In the genomic region with DNA sequence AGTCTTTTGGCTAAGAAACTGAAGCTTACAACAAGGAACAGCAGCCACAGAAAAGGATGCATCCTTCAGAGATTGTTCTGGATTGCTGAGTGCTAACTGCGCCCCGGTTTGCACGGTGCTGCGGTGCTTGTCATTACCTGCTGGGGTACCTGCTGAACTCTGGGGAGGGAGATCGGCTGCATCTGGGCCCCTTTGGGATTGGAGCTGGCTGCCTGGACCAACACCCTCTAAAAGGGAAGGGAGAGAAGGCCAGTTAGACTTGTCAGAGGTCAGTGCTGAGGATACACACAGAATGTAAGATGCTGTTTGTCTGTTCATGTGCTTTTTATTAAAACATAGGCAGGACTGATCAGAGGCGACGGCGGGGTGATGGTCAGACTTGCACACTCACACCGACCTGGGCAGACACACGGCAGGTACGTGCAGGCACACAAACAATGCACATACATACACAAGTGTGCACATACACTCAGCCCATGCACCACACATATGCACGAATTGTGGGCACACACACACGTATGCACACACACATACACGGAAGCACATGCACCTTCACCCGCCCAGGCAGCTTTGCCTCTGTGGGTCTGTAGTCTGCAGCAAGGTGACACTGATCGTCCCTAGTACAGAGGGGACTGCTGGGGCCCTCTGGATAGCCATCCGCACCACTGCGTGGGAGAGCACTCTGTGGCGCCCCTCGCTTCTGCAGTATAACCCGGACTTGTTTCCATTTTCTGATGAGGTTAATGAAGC, we compare ENCODE assay signal across 22 cellular contexts.
DNase-seq lines count a peak whose midpoint lies in the region; ATAC-seq, FAIRE-seq and TF ChIP-seq lines count a peak whose summit lies in the region.
"Had no signal": no experiment of that assay in that cellular context is flagged by ENCODE, and none has a peak within 500 bp of the region (broad histone marks: within the 10 kb centered on the region; RNA-seq: fewer than 3 reads in every experiment).

No MANE protein-coding gene starts in this region.

- H3K9ac ChIP-seq in kidney (ENCODE audit: low read length in 2 of 2) = no peak overlapping the region

- no peak overlapping the region for H3K4me3 Mint-ChIP-seq in stimulated activated naive B cell treated with anti-CD40 and anti-IgM and Interleukin-4, amounts not matched to agents 10 μg/mL and 1 μg/mL and 100 μg/mL, for 72 hours
- H3K4me3 Mint-ChIP-seq: CD8-positive, alpha-beta T cell; IgD-negative memory B cell had no signal

- H3K9me3 ChIP-seq in kidney (ENCODE audit: control insufficient read depth in 1 of 2, low read length in 2 of 2) = no peaks in the 10 kb centered on the region

- H3K4me1 Mint-ChIP-seq in stimulated activated naive B cell treated with anti-CD40 and anti-IgM and Interleukin-4, amounts not matched to agents 10 μg/mL and 1 μg/mL and 100 μg/mL, for 72 hours = peaks cover 22 to 32% of the 10 kb centered on the region in 2 donors

- no peak for FAIRE-seq in kidney (lab: Jason Lieb, UNC)
- no peak for FAIRE-seq in urothelium cell line (lab: Jason Lieb, UNC)
- FAIRE-seq: G401.6, GM12892, GM19239, RCC 7860 had no signal

- no peaks in the 10 kb centered on the region for H3K36me3 Mint-ChIP-seq in stimulated activated naive B cell treated with anti-CD40 and anti-IgM and Interleukin-4, amounts not matched to agents 10 μg/mL and 1 μg/mL and 100 μg/mL, for 72 hours

- H3K27ac Mint-ChIP-seq in stimulated activated naive B cell treated with anti-CD40 and anti-IgM and Interleukin-4, amounts not matched to agents 10 μg/mL and 1 μg/mL and 100 μg/mL, for 72 hours = peak overlapping the region; percentile 16
- H3K27ac Mint-ChIP-seq: CD8-positive, alpha-beta T cell; IgD-negative memory B cell had no signal

- intact Hi-C loops in kidney (cut with DNase I) = loop anchor here (5.0 kb wide), 1 partner anchor 93 kb away; a partner anchor contains a TSS

- no peak for ATAC-seq in stimulated activated naive B cell treated with anti-CD40 and anti-IgM and Interleukin-4, amounts not matched to agents 10 μg/mL and 1 μg/mL and 100 μg/mL, for 72 hours (replicated peaks)
- ATAC-seq: CD8-positive, alpha-beta T cell had no signal

- DNase-seq in activated CD8-positive, alpha-beta memory T cell treated with anti-CD3 and anti-CD28 coated beads for 24 hours = peak; percentile 35
- no peak for DNase-seq in activated CD8-positive, alpha-beta memory T cell treated with anti-CD3 and anti-CD28 coated beads, Interleukin-2, amount 50 U/mL, for 4 hours
- DNase-seq in RWPE1 (ENCODE audit: low spot score) (no peak), kidney (peak; percentile 28), DMS53 (lab: John Stamatoyannopoulos, UW) (no peak), NCI-H187 (lab: John Stamatoyannopoulos, UW) (no peak), urothelium cell line (ENCODE audit: low spot score) (no peak)
- no peak for DNase-seq in stimulated activated naive B cell treated with anti-CD40 and anti-IgM and Interleukin-4, amounts not matched to agents 10 μg/mL and 1 μg/mL and 100 μg/mL, for 72 hours
- DNase-seq: 8988T, C1 segment of cervical spinal cord, GOT3, MV-4-11, NCI-H1105 treated with DMSO at 0.1 percent for 48 hours, NCI-H1694, NCI-H526, Right ventricle myocardium superior had no signal

- TF ChIP-seq CTCF in RWPE1 (conservative IDR thresholded peaks at IDR 0.05; ENCODE audit: low read depth) (no peak), kidney (IDR thresholded peaks at IDR 0.05; ENCODE audit: borderline replicate concordance, extremely low read depth, insufficient read depth) (no peak)

- no peaks in the 10 kb centered on the region for H3K4me1 ChIP-seq in kidney (ENCODE audit: control insufficient read depth in 1 of 2, insufficient read depth in 1 of 2, low read depth in 1 of 2, low read length in 2 of 2)

- CTCF ChIA-PET in RWPE1 (lab: Yijun Ruan, JAX) = interaction anchor here (0.6 to 0.9 kb wide), 4 partner anchors 57 to 240 kb away, joined by 3 to 4 read pairs (median 3); no protein-coding TSS in a partner anchor

- H3K4me3 ChIP-seq in kidney (ENCODE audit: low read length in 2 of 2) = no peak overlapping the region

- peaks cover 0 to 4% of the 10 kb centered on the region in 2 donors for H3K27me3 Mint-ChIP-seq in stimulated activated naive B cell treated with anti-CD40 and anti-IgM and Interleukin-4, amounts not matched to agents 10 μg/mL and 1 μg/mL and 100 μg/mL, for 72 hours

- peak overlapping the region; percentile 4; the same call in 1 of the 2 replicates for H3K27ac ChIP-seq in RWPE1
- H3K27ac ChIP-seq in kidney (ENCODE audit: low read depth in 2 of 2, low read length in 2 of 2) = no peak overlapping the region

- POLR2A ChIA-PET in RWPE1 (lab: Yijun Ruan, JAX; ENCODE audit: low non-redundant PET) = no interaction called here

- no peaks in the 10 kb centered on the region for H3K36me3 ChIP-seq in kidney (ENCODE audit: control insufficient read depth in 1 of 2, insufficient read depth in 2 of 2, low read length in 2 of 2)

- H3K9me3 Mint-ChIP-seq in stimulated activated naive B cell treated with anti-CD40 and anti-IgM and Interleukin-4, amounts not matched to agents 10 μg/mL and 1 μg/mL and 100 μg/mL, for 72 hours = no peaks in the 10 kb centered on the region
- H3K9me3 Mint-ChIP-seq: CD8-positive, alpha-beta T cell; IgD-negative memory B cell had no signal

Comparison
In these comparisons a context has a peak if more than half of its experiments do, and no peak if none do; other contexts are left out.
1. DNase-seq: peak in activated CD8-positive, alpha-beta memory T cell treated with anti-CD3 and anti-CD28 coated beads for 24 hours (single experiment) and kidney (single experiment); none in activated CD8-positive, alpha-beta memory T cell treated with anti-CD3 and anti-CD28 coated beads, Interleukin-2, amount 50 U/mL, for 4 hours (single experiment), RWPE1 (single experiment), stimulated activated naive B cell treated with anti-CD40 and anti-IgM and Interleukin-4, amounts not matched to agents 10 μg/mL and 1 μg/mL and 100 μg/mL, for 72 hours (single experiment), DMS53 (single experiment), NCI-H187 (0 of 2) and urothelium cell line (single experiment).